ENCODE assay signal across 1 cellular context in the genomic region with DNA sequence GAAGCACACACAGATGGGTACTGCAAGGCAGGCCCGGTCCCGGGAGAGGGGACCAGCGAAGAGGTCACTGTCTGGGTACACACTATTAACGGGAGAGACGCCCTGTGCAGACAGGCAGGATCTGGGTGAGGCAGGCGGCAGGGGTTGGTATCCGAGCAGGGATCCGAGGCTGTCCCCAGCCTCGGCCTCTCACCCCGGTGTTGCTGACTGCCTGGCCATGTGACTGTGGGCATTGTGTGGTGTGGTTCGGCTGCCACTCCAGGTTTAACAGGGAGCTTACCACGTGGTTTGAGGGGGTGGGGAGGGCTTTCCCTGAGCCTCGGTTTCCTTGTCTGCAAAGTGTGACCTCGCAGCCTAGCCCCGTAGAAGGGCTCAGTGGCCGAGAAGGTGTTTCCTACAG.
TF ChIP-seq lines count a peak whose summit lies in the region.

No MANE protein-coding gene starts in this region.

TF ChIP-seq in IMR-90, 13 proteins besides CTCF, POLR2A, EP300 and RAD21:
- TF ChIP-seq RFX5 (IDR thresholded peaks at IDR 0.05; ENCODE audit: low read depth, low read length) (no peak), RCOR1 (IDR thresholded peaks at IDR 0.05; ENCODE audit: insufficient replicate concordance, low read length) (no peak), FOS (IDR thresholded peaks at IDR 0.05; ENCODE audit: low read depth, low read length) (no peak), CEBPB (IDR thresholded peaks at IDR 0.05; ENCODE audit: low read depth, low read length) (no peak), CHD1 (IDR thresholded peaks at IDR 0.05; ENCODE audit: low read depth, low read length) (no peak), NFE2L2 (IDR thresholded peaks at IDR 0.05; ENCODE audit: low read depth, low read length) (no peak)
